8 cellular contexts compared by ENCODE assay signal in the genomic region with DNA sequence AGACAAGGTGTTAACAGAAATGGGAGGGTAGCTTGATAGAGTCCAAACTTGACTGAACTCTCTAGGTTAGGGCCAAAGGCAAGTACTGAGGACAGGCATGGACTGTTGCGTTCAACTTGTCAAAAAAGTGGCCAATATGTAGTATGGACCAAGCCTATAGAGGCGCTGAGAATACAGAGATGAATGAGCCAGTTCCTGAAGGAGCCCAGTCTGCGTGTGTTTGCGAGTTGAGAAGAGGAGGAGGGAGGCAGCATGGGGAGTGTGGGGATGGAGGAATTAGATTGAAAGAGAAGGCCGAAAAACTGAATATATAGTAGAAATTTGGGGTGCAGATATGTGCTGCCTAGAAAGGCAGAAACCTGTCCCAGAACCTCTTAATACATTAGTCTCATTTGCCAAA. TPM values are rescaled to one million over a fixed set of nuclear protein-coding genes. Genes with fewer than 3 reads are reported as not detected.
DNase-seq lines count a peak whose midpoint lies in the region; ATAC-seq, FAIRE-seq and TF ChIP-seq lines count a peak whose summit lies in the region.

No MANE protein-coding gene starts in this region.

- peaks cover 0 to 4% (median 1%) of the 10 kb centered on the region in 3 donors for H3K27me3 Mint-ChIP-seq in CD14-positive monocyte (ENCODE audit: low read depth in 3 of 3)
- H3K27me3 Mint-ChIP-seq in dendritic cell treated with granulocyte-macrophage colony-stimulating factor and Interleukin-4, amounts not matched to agents 40 ng/mL and 50 ng/mL, for 4 days, result peaks cover 3% of the 10 kb centered on the region

- peaks cover 34% of the 10 kb centered on the region for H3K4me1 Mint-ChIP-seq in CD14-positive monocyte
- peaks cover 41% of the 10 kb centered on the region for H3K4me1 Mint-ChIP-seq in dendritic cell treated with granulocyte-macrophage colony-stimulating factor and Interleukin-4, amounts not matched to agents 40 ng/mL and 50 ng/mL, for 4 days (ENCODE audit: low read depth)

- peak overlapping the region; percentile 46 to 95 (median 90) for H3K27ac Mint-ChIP-seq in CD14-positive monocyte
- peak overlapping the region; percentile 97 for H3K27ac Mint-ChIP-seq in dendritic cell treated with granulocyte-macrophage colony-stimulating factor and Interleukin-4, amounts not matched to agents 40 ng/mL and 50 ng/mL, for 4 days

- peaks cover 35% of the 10 kb centered on the region for H3K4me1 ChIP-seq in OCI-LY3 (ENCODE audit: low read length)

- H3K4me3 Mint-ChIP-seq in CD14-positive monocyte, result peak overlapping the region; percentile 94 to 97
- H3K4me3 Mint-ChIP-seq in dendritic cell treated with granulocyte-macrophage colony-stimulating factor and Interleukin-4, amounts not matched to agents 40 ng/mL and 50 ng/mL, for 4 days, result peak overlapping the region; percentile 91

- H3K36me3 Mint-ChIP-seq in CD14-positive monocyte, result peaks cover 5 to 10% of the 10 kb centered on the region in 2 donors
- peaks cover 15% of the 10 kb centered on the region for H3K36me3 Mint-ChIP-seq in dendritic cell treated with granulocyte-macrophage colony-stimulating factor and Interleukin-4, amounts not matched to agents 40 ng/mL and 50 ng/mL, for 4 days (ENCODE audit: low read depth)

- TF ChIP-seq CTCF in CD14-positive monocyte (IDR thresholded peaks at IDR 0.05) (no peak), OCI-LY3 (IDR thresholded peaks at IDR 0.05; ENCODE audit: low read depth, low read length) (no peak), D721Med (IDR thresholded peaks at IDR 0.05; ENCODE audit: insufficient read depth, missing control alignments) (no peak)

- H3K9ac ChIP-seq in OCI-LY3 (ENCODE audit: low read length), result peak overlapping the region; percentile 39

- peaks cover 35% of the 10 kb centered on the region for H3K79me2 ChIP-seq in OCI-LY3 (ENCODE audit: low read length)

- no peaks in the 10 kb centered on the region for H3K9me3 ChIP-seq in OCI-LY3 (ENCODE audit: insufficient read depth, low read length)

- no peaks in the 10 kb centered on the region for H4K20me1 ChIP-seq in OCI-LY3 (ENCODE audit: insufficient read depth, low read length)

- intact Hi-C loops in CD14-positive monocyte (cut with micrococcal nuclease), result loop anchor here (2.0 to 10.0 kb wide), 6 partner anchors 38 to 175 kb away; no protein-coding TSS in a partner anchor
- intact Hi-C loops in dendritic cell treated with granulocyte-macrophage colony-stimulating factor and Interleukin-4, amounts not matched to agents 40 ng/mL and 50 ng/mL, for 4 days (cut with micrococcal nuclease), result loop anchor here (1.0 to 5.0 kb wide), 3 partner anchors 79 to 433 kb away; no protein-coding TSS in a partner anchor

- H3K27me3 ChIP-seq in OCI-LY3 (ENCODE audit: low read depth, low read length), result no peaks in the 10 kb centered on the region

- DNase-seq in CD14-positive monocyte (ENCODE audit: low spot score), result no peak
- peak; percentile 60 for DNase-seq in midbrain (lab: John Stamatoyannopoulos, UW)
- no peak for DNase-seq in D721Med (ENCODE audit: insufficient read length, low spot score)
- no peak for DNase-seq in activated effector memory CD4-positive, alpha-beta T cell treated with Interleukin-2 at 50 U/mL for 16 hours

- H3K4me2 ChIP-seq in OCI-LY3 (ENCODE audit: low read length), result peak overlapping the region; percentile 81

- no peak overlapping the region for H3K27ac ChIP-seq in OCI-LY3 (ENCODE audit: low read length)

- peak overlapping the region; percentile 75 for H2AFZ ChIP-seq in OCI-LY3 (ENCODE audit: low read depth, low read length)

- H3K36me3 ChIP-seq in OCI-LY3 (replicated peaks; ENCODE audit: low read depth, low read length), result no peaks in the 10 kb centered on the region

- no peak for FAIRE-seq in D721Med (lab: Jason Lieb, UNC)

- no peaks in the 10 kb centered on the region for H3K9me3 Mint-ChIP-seq in CD14-positive monocyte
- H3K9me3 Mint-ChIP-seq in dendritic cell treated with granulocyte-macrophage colony-stimulating factor and Interleukin-4, amounts not matched to agents 40 ng/mL and 50 ng/mL, for 4 days, result no peaks in the 10 kb centered on the region

- ATAC-seq in GM19455 (IDR thresholded peaks at IDR 0.05; ENCODE audit: unreplicated experiment) (peak; percentile 7), GM21447 (IDR thresholded peaks at IDR 0.05; ENCODE audit: unreplicated experiment) (no peak)

- H3K4me3 ChIP-seq in OCI-LY3 (ENCODE audit: low read length), result peak overlapping the region; percentile 89

RNA-seq across cellular contexts. Expression of gene SIPA1L1, which starts 0.6 kb away (rescaled TPM):
- polyA plus RNA-seq in CD14-positive monocyte, result 10 to 100 TPM; 15.6 to 24.5 TPM
